Comparison of ENCODE assay signal across 14 cellular contexts in genomic region chr21:44917446-44918106, GRCh38. TPM values are rescaled to one million over a fixed set of nuclear protein-coding genes. Genes with fewer than 3 reads are reported as not detected.
DNase-seq lines count a peak whose midpoint lies in the region; ATAC-seq lines count a peak whose summit lies in the region.
"Had no signal": no experiment of that assay in that cellular context is flagged by ENCODE, and none has a peak within 500 bp of the region (broad histone marks: within the 10 kb centered on the region; RNA-seq: fewer than 3 reads in every experiment).

No MANE protein-coding gene starts in this region.

- POLR2A ChIA-PET in T-cell (lab: Charles Lee) = interaction anchor here in 1 of 2 donors (0.7 kb wide), 1 partner anchor 499 kb away, joined by 6 read pairs; no protein-coding TSS in a partner anchor

- H3K27ac Mint-ChIP-seq in activated naive CD4-positive, alpha-beta T cell treated with anti-CD3 and anti-CD28 coated beads, Interleukin-2, amount 50 U/mL, for 24 hours = peak overlapping the region; percentile 59
- H3K27ac Mint-ChIP-seq in T-cell = peak overlapping the region; percentile 93 to 94
- H3K27ac Mint-ChIP-seq in effector memory CD8-positive, alpha-beta T cell = peak overlapping the region; percentile 89 to 93
- H3K27ac Mint-ChIP-seq in stimulated activated memory B cell treated with anti-CD40 and anti-IgM and Interleukin-4, amounts not matched to agents 10 μg/mL and 1 μg/mL and 100 μg/mL, for 72 hours = peak overlapping the region; percentile 93
- H3K27ac Mint-ChIP-seq: mesothelial cell of epicardium had no signal

- peak overlapping the region; percentile 98 for H3K4me3 Mint-ChIP-seq in activated naive CD4-positive, alpha-beta T cell treated with anti-CD3 and anti-CD28 coated beads, Interleukin-2, amount 50 U/mL, for 24 hours
- H3K4me3 Mint-ChIP-seq in T-cell = peak overlapping the region; percentile 96 to 100 (median 96)
- peak overlapping the region; percentile 89 to 96 for H3K4me3 Mint-ChIP-seq in effector memory CD8-positive, alpha-beta T cell
- H3K4me3 Mint-ChIP-seq in stimulated activated memory B cell treated with anti-CD40 and anti-IgM and Interleukin-4, amounts not matched to agents 10 μg/mL and 1 μg/mL and 100 μg/mL, for 72 hours = peak overlapping the region; percentile 61
- H3K4me3 Mint-ChIP-seq: mesothelial cell of epicardium had no signal

- H3K9me3 Mint-ChIP-seq in activated naive CD4-positive, alpha-beta T cell treated with anti-CD3 and anti-CD28 coated beads, Interleukin-2, amount 50 U/mL, for 24 hours = no peaks in the 10 kb centered on the region
- H3K9me3 Mint-ChIP-seq in T-cell = no peaks in the 10 kb centered on the region
- no peaks in the 10 kb centered on the region for H3K9me3 Mint-ChIP-seq in effector memory CD8-positive, alpha-beta T cell
- no peaks in the 10 kb centered on the region for H3K9me3 Mint-ChIP-seq in stimulated activated memory B cell treated with anti-CD40 and anti-IgM and Interleukin-4, amounts not matched to agents 10 μg/mL and 1 μg/mL and 100 μg/mL, for 72 hours
- H3K9me3 Mint-ChIP-seq: mesothelial cell of epicardium had no signal

- no peaks in the 10 kb centered on the region for H3K27me3 Mint-ChIP-seq in activated naive CD4-positive, alpha-beta T cell treated with anti-CD3 and anti-CD28 coated beads, Interleukin-2, amount 50 U/mL, for 24 hours
- H3K27me3 Mint-ChIP-seq in T-cell = no peaks in the 10 kb centered on the region
- H3K27me3 Mint-ChIP-seq in effector memory CD8-positive, alpha-beta T cell = no peaks in the 10 kb centered on the region
- no peaks in the 10 kb centered on the region for H3K27me3 Mint-ChIP-seq in stimulated activated memory B cell treated with anti-CD40 and anti-IgM and Interleukin-4, amounts not matched to agents 10 μg/mL and 1 μg/mL and 100 μg/mL, for 72 hours

- CTCF ChIA-PET in T-cell (lab: Charles Lee) = interaction anchor here in 1 of 2 donors (0.5 to 1.5 kb wide), 4 partner anchors 10 to 1001 kb away, joined by 3 to 4 read pairs (median 3); no protein-coding TSS in a partner anchor

- peaks cover 6% of the 10 kb centered on the region for H3K36me3 Mint-ChIP-seq in activated naive CD4-positive, alpha-beta T cell treated with anti-CD3 and anti-CD28 coated beads, Interleukin-2, amount 50 U/mL, for 24 hours
- H3K36me3 Mint-ChIP-seq in T-cell = peaks cover 9% of the 10 kb centered on the region
- peaks cover 55% of the 10 kb centered on the region for H3K36me3 Mint-ChIP-seq in effector memory CD8-positive, alpha-beta T cell (ENCODE audit: insufficient read depth)
- peaks cover 6% of the 10 kb centered on the region for H3K36me3 Mint-ChIP-seq in stimulated activated memory B cell treated with anti-CD40 and anti-IgM and Interleukin-4, amounts not matched to agents 10 μg/mL and 1 μg/mL and 100 μg/mL, for 72 hours
- H3K36me3 Mint-ChIP-seq: mesothelial cell of epicardium had no signal

- no peak for ATAC-seq in T-cell (replicated peaks in 1 of 4)
- no peak for ATAC-seq in effector memory CD8-positive, alpha-beta T cell (replicated peaks)
- no peak for ATAC-seq in stimulated activated memory B cell treated with anti-CD40 and anti-IgM and Interleukin-4, amounts not matched to agents 10 μg/mL and 1 μg/mL and 100 μg/mL, for 72 hours
- no peak for ATAC-seq in HG02884 (IDR thresholded peaks at IDR 0.05; ENCODE audit: unreplicated experiment)

- no peak for DNase-seq in activated naive CD4-positive, alpha-beta T cell treated with Interleukin-2 at 50 U/mL for 16 hours
- DNase-seq in T-cell (no peak), NCI-H82 treated with DMSO at 0.1 percent for 48 hours (lab: John Stamatoyannopoulos, UW; ENCODE audit: unreplicated experiment) (no peak)
- no peak for DNase-seq in effector memory CD8-positive, alpha-beta T cell
- no peak for DNase-seq in activated effector memory CD4-positive, alpha-beta T cell treated with Interleukin-2 at 50 U/mL for 16 hours
- DNase-seq: activated CD4-positive, alpha-beta T cell treated with anti-CD3 and anti-CD28 coated beads for 48 hours; amniotic stem cell; GOT3; KG1; NCI-H1436 treated with DMSO at 0.1 percent for 48 hours had no signal

- H3K4me1 Mint-ChIP-seq in activated naive CD4-positive, alpha-beta T cell treated with anti-CD3 and anti-CD28 coated beads, Interleukin-2, amount 50 U/mL, for 24 hours = peaks cover 70% of the 10 kb centered on the region
- H3K4me1 Mint-ChIP-seq in T-cell = peaks cover 69 to 84% (median 80%) of the 10 kb centered on the region in 3 donors
- peaks cover 66 to 74% of the 10 kb centered on the region in 2 donors for H3K4me1 Mint-ChIP-seq in effector memory CD8-positive, alpha-beta T cell (ENCODE audit: low read depth in 2 of 2)
- peaks cover 88% of the 10 kb centered on the region for H3K4me1 Mint-ChIP-seq in stimulated activated memory B cell treated with anti-CD40 and anti-IgM and Interleukin-4, amounts not matched to agents 10 μg/mL and 1 μg/mL and 100 μg/mL, for 72 hours

RNA-seq across cellular contexts. Expression of gene ITGB2, which starts 3.1 kb away (rescaled TPM):
- 100 to 1,000 TPM; 249 to 498 (median 304) TPM for total RNA-seq in T-cell

RNA-seq across cellular contexts. Expression of gene SLX9, which starts 22.3 kb away (rescaled TPM):
- 10 to 100 TPM; 16.7 to 32.2 (median 26.7) TPM for total RNA-seq in T-cell

RNA-seq across cellular contexts. Expression of gene PTTG1IP, which starts 44.1 kb away (rescaled TPM):
- 10 to 100 TPM; 73.4 to 91.1 (median 90.2) TPM for total RNA-seq in T-cell
